26 cellular contexts compared by ENCODE assay signal in the genomic region with DNA sequence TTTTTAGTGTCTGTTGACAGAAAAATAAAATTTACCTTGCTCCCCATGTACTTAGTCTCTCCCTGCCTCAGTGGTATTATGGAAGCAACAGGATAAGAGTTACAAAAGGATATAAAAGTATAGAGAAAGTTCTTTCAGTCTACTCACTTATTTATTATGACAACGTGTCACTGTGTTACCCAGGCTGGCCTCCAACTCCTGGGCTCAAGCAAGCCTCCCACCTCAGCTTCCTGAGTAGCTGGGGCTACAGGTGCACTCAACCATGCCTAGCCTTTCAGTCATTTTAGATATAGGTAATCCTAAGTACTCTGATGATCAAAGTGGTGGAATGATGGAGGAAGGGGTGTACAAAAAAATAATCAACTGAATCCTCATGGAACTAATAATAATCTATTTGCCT.
DNase-seq lines count a peak whose midpoint lies in the region; ATAC-seq and TF ChIP-seq lines count a peak whose summit lies in the region.
"Had no signal": no experiment of that assay in that cellular context is flagged by ENCODE, and none has a peak within 500 bp of the region (broad histone marks: within the 10 kb centered on the region; RNA-seq: fewer than 3 reads in every experiment).

No MANE protein-coding gene starts in this region.

- H3K27ac Mint-ChIP-seq in activated naive CD4-positive, alpha-beta T cell treated with anti-CD3 and anti-CD28 coated beads, Interleukin-2, amount 50 U/mL, for 24 hours: peak overlapping the region; percentile 13
- H3K27ac Mint-ChIP-seq in immature natural killer cell: peak overlapping the region in 5 of 6 donors; percentile 44 to 100 (median 75)
- peak overlapping the region; percentile 54 for H3K27ac Mint-ChIP-seq in stimulated activated naive B cell treated with anti-CD40 and anti-IgM and Interleukin-4, amounts not matched to agents 10 μg/mL and 1 μg/mL and 100 μg/mL, for 72 hours
- H3K27ac Mint-ChIP-seq: activated CD4-positive, alpha-beta memory T cell treated with anti-CD3 and anti-CD28 coated beads, Interleukin-2, amount 10 ng/mL, durations not matched to agents 7 days and 5 days; nephron progenitor cell; type B pancreatic cell had no signal

- H3K79me2 ChIP-seq in OCI-LY1 (ENCODE audit: insufficient read depth, low read length): peaks cover 24% of the 10 kb centered on the region

- no peaks in the 10 kb centered on the region for H3K9me2 ChIP-seq in OCI-LY1 (ENCODE audit: low read depth, low read length)

- H3K36me3 Mint-ChIP-seq in activated naive CD4-positive, alpha-beta T cell treated with anti-CD3 and anti-CD28 coated beads, Interleukin-2, amount 50 U/mL, for 24 hours: peaks cover under 1% of the 10 kb centered on the region
- peaks cover 0 to 4% (median 0%) of the 10 kb centered on the region in 3 donors for H3K36me3 Mint-ChIP-seq in immature natural killer cell
- H3K36me3 Mint-ChIP-seq in stimulated activated naive B cell treated with anti-CD40 and anti-IgM and Interleukin-4, amounts not matched to agents 10 μg/mL and 1 μg/mL and 100 μg/mL, for 72 hours: peaks cover 8 to 9% of the 10 kb centered on the region in 2 donors
- H3K36me3 Mint-ChIP-seq: type B pancreatic cell had no signal

- no peaks in the 10 kb centered on the region for H3K9me3 Mint-ChIP-seq in activated naive CD4-positive, alpha-beta T cell treated with anti-CD3 and anti-CD28 coated beads, Interleukin-2, amount 50 U/mL, for 24 hours
- peaks cover 0 to 2% (median 0%) of the 10 kb centered on the region in 6 donors for H3K9me3 Mint-ChIP-seq in immature natural killer cell
- H3K9me3 Mint-ChIP-seq in stimulated activated naive B cell treated with anti-CD40 and anti-IgM and Interleukin-4, amounts not matched to agents 10 μg/mL and 1 μg/mL and 100 μg/mL, for 72 hours: no peaks in the 10 kb centered on the region

- H3K4me3 Mint-ChIP-seq in activated naive CD4-positive, alpha-beta T cell treated with anti-CD3 and anti-CD28 coated beads, Interleukin-2, amount 50 U/mL, for 24 hours: no peak overlapping the region
- no peak overlapping the region for H3K4me3 Mint-ChIP-seq in immature natural killer cell
- H3K4me3 Mint-ChIP-seq in stimulated activated naive B cell treated with anti-CD40 and anti-IgM and Interleukin-4, amounts not matched to agents 10 μg/mL and 1 μg/mL and 100 μg/mL, for 72 hours: no peak overlapping the region
- H3K4me3 Mint-ChIP-seq: activated CD4-positive, alpha-beta memory T cell treated with anti-CD3 and anti-CD28 coated beads, Interleukin-2, amount 10 ng/mL, durations not matched to agents 7 days and 5 days; nephron progenitor cell; type B pancreatic cell had no signal

- H3K4me1 ChIP-seq in OCI-LY1 (ENCODE audit: insufficient read depth, low read length, severe bottlenecking): peaks cover 47% of the 10 kb centered on the region
- H3K4me1 ChIP-seq: breast epithelium had no signal

- H3K4me1 Mint-ChIP-seq in activated naive CD4-positive, alpha-beta T cell treated with anti-CD3 and anti-CD28 coated beads, Interleukin-2, amount 50 U/mL, for 24 hours: peaks cover 36% of the 10 kb centered on the region
- H3K4me1 Mint-ChIP-seq in immature natural killer cell: peaks cover 33 to 34% of the 10 kb centered on the region in 2 donors
- peaks cover 18 to 53% of the 10 kb centered on the region in 2 donors for H3K4me1 Mint-ChIP-seq in stimulated activated naive B cell treated with anti-CD40 and anti-IgM and Interleukin-4, amounts not matched to agents 10 μg/mL and 1 μg/mL and 100 μg/mL, for 72 hours

- H3K9ac ChIP-seq in OCI-LY1 (ENCODE audit: low read length): peak overlapping the region; percentile 78; the same call in 1 of the 2 replicates

- peaks cover 5% of the 10 kb centered on the region; the same call in 1 of the 2 replicates for H3K9me3 ChIP-seq in OCI-LY1 (ENCODE audit: low read length)
- H3K9me3 ChIP-seq: breast epithelium, right lobe of liver had no signal

- H3K27me3 ChIP-seq in OCI-LY1 (ENCODE audit: insufficient read depth, low read length): no peaks in the 10 kb centered on the region
- H3K27me3 ChIP-seq: breast epithelium, right lobe of liver had no signal

- no peak overlapping the region for H2AFZ ChIP-seq in OCI-LY1 (ENCODE audit: low read length)
- H2AFZ ChIP-seq: hepatocyte had no signal

- no peaks in the 10 kb centered on the region for H3K27me3 Mint-ChIP-seq in activated naive CD4-positive, alpha-beta T cell treated with anti-CD3 and anti-CD28 coated beads, Interleukin-2, amount 50 U/mL, for 24 hours
- peaks cover 25 to 33% (median 33%) of the 10 kb centered on the region in 3 donors for H3K27me3 Mint-ChIP-seq in immature natural killer cell (ENCODE audit: low read depth in 3 of 3)
- no peaks in the 10 kb centered on the region for H3K27me3 Mint-ChIP-seq in stimulated activated naive B cell treated with anti-CD40 and anti-IgM and Interleukin-4, amounts not matched to agents 10 μg/mL and 1 μg/mL and 100 μg/mL, for 72 hours
- H3K27me3 Mint-ChIP-seq: activated CD4-positive, alpha-beta memory T cell treated with anti-CD3 and anti-CD28 coated beads, Interleukin-2, amount 10 ng/mL, durations not matched to agents 7 days and 5 days had no signal

- no peak for TF ChIP-seq CTCF in OCI-LY1 (IDR thresholded peaks at IDR 0.05; ENCODE audit: low read length)

- H3K36me3 ChIP-seq in OCI-LY1 (ENCODE audit: insufficient read depth, low read length): peaks cover 15% of the 10 kb centered on the region
- H3K36me3 ChIP-seq: breast epithelium, right lobe of liver had no signal

- in situ Hi-C loops in KBM-7 (cut with MboI; ENCODE audit: low pct_unique_long_range_greater_than_20kb, low sequenced_read_pairs): no loop called here

- no peaks in the 10 kb centered on the region for H3F3A ChIP-seq in OCI-LY1 (ENCODE audit: insufficient read depth, low read length)

- ATAC-seq in stimulated activated naive B cell treated with anti-CD40 and anti-IgM and Interleukin-4, amounts not matched to agents 10 μg/mL and 1 μg/mL and 100 μg/mL, for 72 hours (replicated peaks): no peak
- ATAC-seq: HCT116, left ventricle myocardium superior, right lobe of liver had no signal

- no peaks in the 10 kb centered on the region for H4K20me1 ChIP-seq in OCI-LY1 (ENCODE audit: insufficient read depth, low read length)

- peak overlapping the region; percentile 88 for H3K27ac ChIP-seq in OCI-LY1 (ENCODE audit: low read depth, low read length, poor library complexity, severe bottlenecking)
- H3K27ac ChIP-seq: hepatocyte had no signal

- H3K4me3 ChIP-seq in OCI-LY1 (ENCODE audit: low read depth, low read length, poor library complexity, severe bottlenecking): peak overlapping the region; percentile 79
- H3K4me3 ChIP-seq: breast epithelium, hepatocyte, right lobe of liver had no signal

- peak overlapping the region; percentile 87 for H3K4me2 ChIP-seq in OCI-LY1 (ENCODE audit: low read length)
- H3K4me2 ChIP-seq: hepatocyte had no signal

- no peak for DNase-seq in activated naive CD4-positive, alpha-beta T cell treated with anti-CD3 and anti-CD28 coated beads, Interleukin-2, amount 50 U/mL, for 16 hours
- DNase-seq in immature natural killer cell (no peak), DMS79 treated with DMSO at 0.1 percent for 48 hours (lab: John Stamatoyannopoulos, UW) (no peak), KBM-7 (no peak)
- no peak for DNase-seq in stimulated activated naive B cell treated with anti-CD40 and anti-IgM and Interleukin-4, amounts not matched to agents 10 μg/mL and 1 μg/mL and 100 μg/mL, for 72 hours
- no peak for DNase-seq in stimulated activated CD4-positive, alpha-beta T cell treated with anti-CD3 and anti-CD28 coated beads, Interleukin-4, amount 100 ng/mL, for 1 hour
- DNase-seq: activated CD4-positive, alpha-beta memory T cell treated with anti-CD3 and anti-CD28 coated beads, Interleukin-2, amount 10 ng/mL, durations not matched to agents 7 days and 5 days; activated CD4-positive, CD25-positive, alpha-beta regulatory T cell treated with anti-CD3 and anti-CD28 coated beads, Interleukin-2, amount 50 U/mL, for 72 hours; Calu3; effector CD8-positive, alpha-beta T cell; erythroblast; foreskin fibroblast; left ventricle myocardium superior; NCI-H1092; NCI-H187; nephron progenitor cell; posterior cingulate gyrus; right lobe of liver; SHP77; stimulated activated CD4-positive, alpha-beta T cell treated with anti-CD3 and anti-CD28 coated beads, Interleukin-12 subunit alpha, Interleukin-12 subunit beta, amount 100 ng/mL, for 4 hours had no signal

Comparison
In these comparisons a context has a peak if more than half of its experiments do, and no peak if none do; other contexts are left out.
1. H3K27ac Mint-ChIP-seq: peak in every context shown above with its lines; median percentile 75 in immature natural killer cell; 54 in stimulated activated naive B cell treated with anti-CD40 and anti-IgM and Interleukin-4, amounts not matched to agents 10 μg/mL and 1 μg/mL and 100 μg/mL, for 72 hours; 13 in activated naive CD4-positive, alpha-beta T cell treated with anti-CD3 and anti-CD28 coated beads, Interleukin-2, amount 50 U/mL, for 24 hours.